20 cellular contexts compared by ENCODE assay signal in the genomic region with DNA sequence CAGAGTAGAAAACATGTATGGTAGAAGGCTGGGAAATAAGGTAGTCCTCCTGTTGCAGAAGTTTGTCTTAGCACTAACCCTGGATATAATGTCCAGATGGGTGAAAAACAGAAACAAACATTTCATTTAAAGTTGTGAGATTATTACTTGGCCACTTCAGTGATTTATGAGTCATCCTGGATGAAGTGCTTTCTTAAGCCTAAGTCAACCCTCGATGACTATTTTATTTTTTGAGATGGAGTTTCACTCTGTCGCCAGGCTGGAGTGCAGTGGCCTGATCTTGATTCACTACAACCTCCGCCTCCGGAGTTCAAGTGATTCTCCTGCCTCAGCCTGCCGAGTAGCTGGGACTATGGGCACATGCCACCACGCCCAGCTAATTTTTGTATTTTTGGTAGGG. TPM values are rescaled to one million over a fixed set of nuclear protein-coding genes. Genes with fewer than 3 reads are reported as not detected.
A peak's percentile ranks its signal among the peaks of the same experiment; 100 is the strongest.
DNase-seq lines count a peak whose midpoint lies in the region; ATAC-seq and TF ChIP-seq lines count a peak whose summit lies in the region.
"Had no signal": no experiment of that assay in that cellular context is flagged by ENCODE, and none has a peak within 500 bp of the region (broad histone marks: within the 10 kb centered on the region; RNA-seq: fewer than 3 reads in every experiment).

No MANE protein-coding gene starts in this region.

- peaks cover 30% of the 10 kb centered on the region for H3K4me1 ChIP-seq in BLaER1
- H3K4me1 ChIP-seq in Caco-2: peaks cover 17% of the 10 kb centered on the region
- H3K4me1 ChIP-seq: SJSA1 had no signal

- ATAC-seq in memory B cell (ENCODE audit: low read depth): no peak
- ATAC-seq: activated CD4-positive, CD25-positive, alpha-beta regulatory T cell treated with anti-CD3 and anti-CD28 coated beads, Interleukin-2, amount 50 U/mL, for 24 hours; gastrocnemius medialis; stimulated activated naive CD8-positive, alpha-beta T cell treated with anti-CD3 and anti-CD28 coated beads, Interleukin-15, Interleukin-2, amounts not matched to agents 100 U/mL and 50 U/mL, for 24 hours had no signal

- H3K27me3 ChIP-seq in BLaER1 (no peaks in the 10 kb centered on the region), Caco-2 (replicated peaks; ENCODE audit: control insufficient read depth, insufficient read depth, low read length) (no peaks in the 10 kb centered on the region)
- H3K27me3 ChIP-seq: gastrocnemius medialis, neutrophil, SJSA1, upper lobe of left lung had no signal

- no peak for TF ChIP-seq CTCF in Caco-2 (IDR thresholded peaks at IDR 0.05; ENCODE audit: insufficient read depth in 1 of 2, low read depth in 1 of 2, low read length in 1 of 2, severe bottlenecking in 1 of 2, unreplicated experiment in 1 of 2)

- H3K36me3 ChIP-seq in BLaER1 (peaks cover 97% of the 10 kb centered on the region), Caco-2 (ENCODE audit: control insufficient read depth, insufficient read depth, low read length) (no peaks in the 10 kb centered on the region)

- peaks cover 75% of the 10 kb centered on the region for H4K20me1 ChIP-seq in BLaER1

- H3K9me3 ChIP-seq in BLaER1: no peaks in the 10 kb centered on the region
- no peaks in the 10 kb centered on the region for H3K9me3 ChIP-seq in Caco-2
- H3K9me3 ChIP-seq: gastrocnemius medialis, neutrophil, SJSA1, upper lobe of left lung had no signal

- H3K9me3 Mint-ChIP-seq in memory B cell (no peaks in the 10 kb centered on the region), Caco-2 (ENCODE audit: unreplicated experiment) (no peaks in the 10 kb centered on the region)

- CTCF ChIA-PET in Caco-2 (lab: Charles Lee): no interaction called here

- BruUV-seq in Caco-2 (replicated peaks; lab: Mats Ljungman, UMichigan): no TSS peak

- H3K27me3 Mint-ChIP-seq in memory B cell (no peaks in the 10 kb centered on the region), Caco-2 (ENCODE audit: insufficient read depth, unreplicated experiment) (no peaks in the 10 kb centered on the region)

- DNase-seq in LHCN-M2 (ENCODE audit: low read depth): peak; percentile 67
- no peak for DNase-seq in caudate nucleus (lab: John Stamatoyannopoulos, UW)
- no peak for DNase-seq in memory B cell (ENCODE audit: low spot score in 2 of 2)
- DNase-seq in Caco-2: no peak
- no peak for DNase-seq in Ammon's horn (ENCODE audit: low spot score)
- no peak for DNase-seq in activated gamma-delta T cell (lab: John Stamatoyannopoulos, UW)
- DNase-seq in activated CD4-positive, alpha-beta T cell treated with anti-CD3 and anti-CD28 coated beads, Interleukin-2, amount 50 U/mL, for 48 hours: no peak
- DNase-seq: activated effector memory CD4-positive, alpha-beta T cell treated with Interleukin-2 at 50 U/mL for 16 hours; amniotic stem cell; gastrocnemius medialis; NCI-H1436 treated with DMSO at 0.1 percent for 48 hours; NCI-H2171 treated with DMSO at 0.1 percent for 48 hours; stimulated activated naive CD8-positive, alpha-beta T cell treated with anti-CD3 and anti-CD28 coated beads, Interleukin-15, Interleukin-2, amounts not matched to agents 100 U/mL and 50 U/mL, for 24 hours had no signal

- no peak overlapping the region for H3K27ac ChIP-seq in BLaER1
- peak overlapping the region; percentile 60 for H3K27ac ChIP-seq in caudate nucleus (ENCODE audit: low read depth, low read length)
- H3K27ac ChIP-seq: gastrocnemius medialis, neutrophil, SJSA1, upper lobe of left lung had no signal

- H3K4me2 ChIP-seq in BLaER1: peak overlapping the region; percentile 75; the same call in 1 of the 2 replicates

- H3K4me3 ChIP-seq in BLaER1: no peak overlapping the region
- H3K4me3 ChIP-seq in Caco-2 (ENCODE audit: low read depth, low read length): no peak overlapping the region
- H3K4me3 ChIP-seq: gastrocnemius medialis, SJSA1, upper lobe of left lung had no signal

- 0 out of 2 replicates have a peak overlapping the region, but pooled peaks have one; percentile 27 for H3K9ac ChIP-seq in BLaER1

- intact Hi-C loops in Caco-2 (cut with micrococcal nuclease; ENCODE audit: unreplicated experiment): no loop called here

- POLR2A ChIA-PET in Caco-2 (lab: Charles Lee): no interaction called here

- H3K27ac Mint-ChIP-seq in memory B cell (peak overlapping the region; percentile 38), Caco-2 (ENCODE audit: unreplicated experiment) (no peak overlapping the region)

- no peak overlapping the region for H3K4me3 Mint-ChIP-seq in memory B cell
- no peak overlapping the region for H3K4me3 Mint-ChIP-seq in Caco-2 (ENCODE audit: unreplicated experiment)

- peaks cover 26% of the 10 kb centered on the region for H3K4me1 Mint-ChIP-seq in memory B cell
- H3K4me1 Mint-ChIP-seq in Caco-2 (ENCODE audit: low read depth, unreplicated experiment): peaks cover 16% of the 10 kb centered on the region

- H3K36me3 Mint-ChIP-seq in memory B cell (peaks cover 31% of the 10 kb centered on the region), Caco-2 (ENCODE audit: insufficient read depth, unreplicated experiment) (peaks cover 81% of the 10 kb centered on the region)

RNA-seq across cellular contexts. Expression of a gene that starts 10.2 kb away (rescaled TPM):
- total RNA-seq in LHCN-M2 (2014; rRNA removed) (66.7 and 71.6 TPM in 2 replicates), Caco-2 (2022) (81.4 and 88.1 TPM in 2 replicates)
- 70.9 TPM for polyA plus RNA-seq in LHCN-M2 (2012)

RNA-seq across cellular contexts. Expression of a gene that starts 15.9 kb away (rescaled TPM):
- total RNA-seq in LHCN-M2 (2014; rRNA removed) (not detected in 2 replicates), Caco-2 (2022) (not detected in 2 replicates)
- polyA plus RNA-seq in LHCN-M2 (2012): 0.02 TPM
- total RNA-seq: gastrocnemius medialis; HT1080; SJSA1; T-helper 2 cell treated with Interferon-gamma antibody and Interleukin-4, amounts not matched to agents 100 ng/mL and 5 ng/mL, for 36 hours had no signal

RNA-seq across cellular contexts. Expression of a gene that starts 31.2 kb away (rescaled TPM):
- total RNA-seq in LHCN-M2 (2014; rRNA removed): 0.80 and 1.9 TPM in 2 replicates
- 0.55 TPM for polyA plus RNA-seq in LHCN-M2 (2012)
- 6.8 and 9.8 TPM in 2 replicates for total RNA-seq in Caco-2 (2022)
- total RNA-seq: HT1080, SJSA1 had no signal
